ENCODE assay signal across 19 cellular contexts in the genomic region with DNA sequence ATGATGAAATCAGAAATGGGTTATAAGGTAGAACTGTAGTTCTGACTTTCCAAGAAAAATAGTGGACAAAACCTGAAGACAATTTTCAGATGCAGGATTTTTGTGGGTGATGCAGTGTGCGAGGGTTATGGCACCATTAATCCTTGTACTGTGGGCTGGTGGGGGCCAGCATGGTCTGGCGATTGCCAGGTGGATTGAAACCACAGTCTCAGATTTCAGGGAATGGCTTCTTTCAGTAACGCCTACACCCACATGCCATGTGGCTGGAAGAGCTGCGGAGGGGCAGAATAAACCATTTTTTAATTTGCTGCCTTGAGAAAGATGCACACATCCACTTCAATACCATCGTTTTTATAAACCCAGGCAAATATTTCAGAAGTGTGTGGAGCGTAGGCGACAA.
"Had no signal": no experiment of that assay in that cellular context is flagged by ENCODE, and none has a peak within 500 bp of the region (broad histone marks: within the 10 kb centered on the region; RNA-seq: fewer than 3 reads in every experiment).

No MANE protein-coding gene starts in this region.

- H3K36me3 Mint-ChIP-seq: activated naive CD4-positive, alpha-beta T cell treated with anti-CD3 and anti-CD28 coated beads, Interleukin-2, amount 10 ng/mL, durations not matched to agents 7 days and 5 days; memory B cell had no signal

- H3K27me3 Mint-ChIP-seq: activated CD4-positive, alpha-beta T cell treated with anti-CD3 and anti-CD28 coated beads, Interleukin-2, amount 10 ng/mL, durations not matched to agents 7 days and 5 days; activated naive CD4-positive, alpha-beta T cell treated with anti-CD3 and anti-CD28 coated beads, Interleukin-2, amount 10 ng/mL, durations not matched to agents 7 days and 5 days; activated naive CD8-positive, alpha-beta T cell treated with anti-CD3 and anti-CD28 coated beads, Interleukin-2, amount 50 U/mL, for 24 hours; central memory CD8-positive, alpha-beta T cell; memory B cell had no signal

- H3K9me3 Mint-ChIP-seq: activated CD4-positive, alpha-beta T cell treated with anti-CD3 and anti-CD28 coated beads, Interleukin-2, amount 10 ng/mL, durations not matched to agents 7 days and 5 days; activated naive CD4-positive, alpha-beta T cell treated with anti-CD3 and anti-CD28 coated beads, Interleukin-2, amount 10 ng/mL, durations not matched to agents 7 days and 5 days; activated naive CD8-positive, alpha-beta T cell treated with anti-CD3 and anti-CD28 coated beads, Interleukin-2, amount 50 U/mL, for 24 hours; central memory CD8-positive, alpha-beta T cell; T-helper 1 cell treated with Interleukin-12 subunit alpha and Interleukin-12 subunit beta and Interleukin-4 antibody, amounts not matched to agents 30 μg/mL and 1 μg/mL, for 36 hours had no signal

- DNase-seq: activated CD4-positive, alpha-beta T cell treated with anti-CD3 and anti-CD28 coated beads, Interleukin-2, amount 10 ng/mL, durations not matched to agents 7 days and 5 days; activated CD8-positive, alpha-beta memory T cell treated with anti-CD3 and anti-CD28 coated beads, Interleukin-2, amount 50 U/mL, for 4 hours; activated effector memory CD4-positive, alpha-beta T cell treated with Interleukin-2 at 50 U/mL for 16 hours; activated naive CD4-positive, alpha-beta T cell treated with anti-CD3 and anti-CD28 coated beads, Interleukin-2, amount 10 ng/mL, durations not matched to agents 7 days and 5 days; activated naive CD8-positive, alpha-beta T cell treated with anti-CD3 and anti-CD28 coated beads, Interleukin-2, amount 50 U/mL, for 24 hours; activated T-cell treated with anti-CD3 and anti-CD28 coated beads, Interleukin-2, amount 50 U/mL, for 4 hours; aorta; naive thymus-derived CD8-positive, alpha-beta T cell; posterior cingulate gyrus; stimulated activated CD4-positive, alpha-beta T cell treated with anti-CD3 and anti-CD28 coated beads, Interleukin-12 subunit alpha, Interleukin-12 subunit beta, amount 100 ng/mL, for 4 hours; stimulated activated CD4-positive, alpha-beta T cell treated with anti-CD3 and anti-CD28 coated beads, Interleukin-1b, Interleukin-23, amount 100 ng/mL, for 48 hours; stimulated activated CD8-positive, alpha-beta memory T cell treated with anti-CD3 and anti-CD28 coated beads, Interleukin-4, amount 100 ng/mL, for 48 hours; stimulated activated naive CD4-positive, alpha-beta T cell; thyroid gland had no signal

- H3K4me3 ChIP-seq: coronary artery, thyroid gland had no signal

- H3K36me3 ChIP-seq: thyroid gland had no signal

- H3K4me3 Mint-ChIP-seq: activated CD4-positive, alpha-beta T cell treated with anti-CD3 and anti-CD28 coated beads, Interleukin-2, amount 10 ng/mL, durations not matched to agents 7 days and 5 days; activated naive CD4-positive, alpha-beta T cell treated with anti-CD3 and anti-CD28 coated beads, Interleukin-2, amount 10 ng/mL, durations not matched to agents 7 days and 5 days; activated naive CD8-positive, alpha-beta T cell treated with anti-CD3 and anti-CD28 coated beads, Interleukin-2, amount 50 U/mL, for 24 hours; activated T-cell treated with anti-CD3 and anti-CD28 coated beads, Interleukin-2, amount 50 U/mL, for 4 hours; central memory CD8-positive, alpha-beta T cell; memory B cell; naive thymus-derived CD8-positive, alpha-beta T cell; T-helper 1 cell treated with Interleukin-12 subunit alpha and Interleukin-12 subunit beta and Interleukin-4 antibody, amounts not matched to agents 30 μg/mL and 1 μg/mL, for 36 hours had no signal

- H3K27ac Mint-ChIP-seq: activated CD4-positive, alpha-beta T cell treated with anti-CD3 and anti-CD28 coated beads, Interleukin-2, amount 10 ng/mL, durations not matched to agents 7 days and 5 days; activated naive CD4-positive, alpha-beta T cell treated with anti-CD3 and anti-CD28 coated beads, Interleukin-2, amount 10 ng/mL, durations not matched to agents 7 days and 5 days; activated naive CD8-positive, alpha-beta T cell treated with anti-CD3 and anti-CD28 coated beads, Interleukin-2, amount 50 U/mL, for 24 hours; memory B cell; naive thymus-derived CD8-positive, alpha-beta T cell; T-helper 1 cell treated with Interleukin-12 subunit alpha and Interleukin-12 subunit beta and Interleukin-4 antibody, amounts not matched to agents 30 μg/mL and 1 μg/mL, for 36 hours had no signal

- H3K4me1 Mint-ChIP-seq: activated CD4-positive, alpha-beta T cell treated with anti-CD3 and anti-CD28 coated beads, Interleukin-2, amount 10 ng/mL, durations not matched to agents 7 days and 5 days; activated naive CD4-positive, alpha-beta T cell treated with anti-CD3 and anti-CD28 coated beads, Interleukin-2, amount 10 ng/mL, durations not matched to agents 7 days and 5 days; activated naive CD8-positive, alpha-beta T cell treated with anti-CD3 and anti-CD28 coated beads, Interleukin-2, amount 50 U/mL, for 24 hours; central memory CD8-positive, alpha-beta T cell; memory B cell; naive thymus-derived CD8-positive, alpha-beta T cell had no signal

- H3K27me3 ChIP-seq: thyroid gland had no signal

- ATAC-seq: activated CD4-positive, CD25-positive, alpha-beta regulatory T cell treated with anti-CD3 and anti-CD28 coated beads, Interleukin-2, amount 50 U/mL, for 24 hours; activated naive CD8-positive, alpha-beta T cell treated with anti-CD3 and anti-CD28 coated beads, Interleukin-2, amount 50 U/mL, for 24 hours; activated T-cell treated with anti-CD3 and anti-CD28 coated beads, Interleukin-2, amount 50 U/mL, for 4 hours; naive thymus-derived CD8-positive, alpha-beta T cell had no signal
